Comparison of ENCODE assay signal across 16 cellular contexts in genomic region chr7:156927571-156928405, GRCh38. TPM values are rescaled to one million over a fixed set of nuclear protein-coding genes. Genes with fewer than 3 reads are reported as not detected.
A peak's percentile ranks its signal among the peaks of the same experiment; 100 is the strongest.
DNase-seq lines count a peak whose midpoint lies in the region; ATAC-seq and TF ChIP-seq lines count a peak whose summit lies in the region.
"Had no signal": no experiment of that assay in that cellular context is flagged by ENCODE, and none has a peak within 500 bp of the region (broad histone marks: within the 10 kb centered on the region; RNA-seq: fewer than 3 reads in every experiment).

No MANE protein-coding gene starts in this region.

- H3K36me3 ChIP-seq in CD8-positive, alpha-beta T cell (ENCODE audit: insufficient read depth, low read length), result no peaks in the 10 kb centered on the region
- H3K36me3 ChIP-seq: heart left ventricle, prostate gland had no signal

- peak overlapping the region; percentile 23 for H3K27ac Mint-ChIP-seq in CD8-positive, alpha-beta T cell
- H3K27ac Mint-ChIP-seq: T-helper 2 cell treated with Interferon-gamma antibody and Interleukin-4, amounts not matched to agents 5 μg/mL and 100 μg/mL, for 36 hours had no signal

- no peak overlapping the region for H3K4me3 Mint-ChIP-seq in CD8-positive, alpha-beta T cell
- H3K4me3 Mint-ChIP-seq: T-helper 2 cell treated with Interferon-gamma antibody and Interleukin-4, amounts not matched to agents 5 μg/mL and 100 μg/mL, for 36 hours had no signal

- H3K27me3 Mint-ChIP-seq in CD8-positive, alpha-beta T cell (ENCODE audit: low read depth), result peaks cover 4% of the 10 kb centered on the region

- no peaks in the 10 kb centered on the region for H3K9me3 ChIP-seq in CD8-positive, alpha-beta T cell (ENCODE audit: low read length)
- H3K9me3 ChIP-seq: heart left ventricle, prostate gland had no signal

- intact Hi-C loops in CD8-positive, alpha-beta T cell (cut with DNase I, micrococcal nuclease), result no loop called here

- no peaks in the 10 kb centered on the region for H3K36me3 Mint-ChIP-seq in CD8-positive, alpha-beta T cell

- H3K27me3 ChIP-seq in CD8-positive, alpha-beta T cell (ENCODE audit: insufficient read depth, low read length), result no peaks in the 10 kb centered on the region
- H3K27me3 ChIP-seq: heart left ventricle had no signal

- CTCF ChIA-PET in CD8-positive, alpha-beta T cell (lab: Charles Lee), result no interaction called here

- ATAC-seq in CD8-positive, alpha-beta T cell, result no peak
- no peak for ATAC-seq in HG03457 (IDR thresholded peaks at IDR 0.05; ENCODE audit: unreplicated experiment)
- ATAC-seq: heart left ventricle had no signal

- peaks cover 33% of the 10 kb centered on the region for H3K4me1 Mint-ChIP-seq in CD8-positive, alpha-beta T cell (ENCODE audit: low read depth)

- H3K4me1 ChIP-seq in CD8-positive, alpha-beta T cell (ENCODE audit: insufficient read depth, low read length), result peaks cover 17% of the 10 kb centered on the region
- H3K4me1 ChIP-seq: heart left ventricle, prostate gland had no signal

- POLR2A ChIA-PET in CD8-positive, alpha-beta T cell (lab: Charles Lee), result no interaction called here

- TF ChIP-seq CTCF in CD8-positive, alpha-beta T cell (IDR thresholded peaks at IDR 0.05), result no peak
- no peak for TF ChIP-seq CTCF in GM10266 (IDR thresholded peaks at IDR 0.05; ENCODE audit: control insufficient read depth, insufficient read depth, low read depth, missing control alignments)

- H3K27ac ChIP-seq in CD8-positive, alpha-beta T cell (ENCODE audit: low read depth, low read length), result no peak overlapping the region
- H3K27ac ChIP-seq: heart left ventricle, prostate gland had no signal

- DNase-seq in CD8-positive, alpha-beta T cell, result no peak
- DNase-seq in NCI-H1105 (lab: John Stamatoyannopoulos, UW) (peak; percentile 67), SHP77 treated with DMSO at 0.1 percent for 48 hours (lab: John Stamatoyannopoulos, UW) (peak; percentile 29), left kidney (ENCODE audit: low read depth, low spot score) (peak; percentile 17), germinal center (ENCODE audit: low spot score) (no peak), GM10266 (ENCODE audit: extremely low spot score) (no peak), retina (no peak)
- DNase-seq: activated CD4-positive, alpha-beta T cell treated with anti-CD3 and anti-CD28 coated beads for 48 hours; activated T-cell treated with anti-CD3 and anti-CD28 coated beads, Interleukin-2, amount 50 U/mL, for 1 hour; AML-193; caudate nucleus; MV-4-11 had no signal

- no peak overlapping the region for H3K4me3 ChIP-seq in CD8-positive, alpha-beta T cell (ENCODE audit: low read depth, low read length)
- H3K4me3 ChIP-seq: heart left ventricle, prostate gland had no signal

- peaks cover 2% of the 10 kb centered on the region for H3K9me3 Mint-ChIP-seq in CD8-positive, alpha-beta T cell
- H3K9me3 Mint-ChIP-seq: T-helper 2 cell treated with Interferon-gamma antibody and Interleukin-4, amounts not matched to agents 5 μg/mL and 100 μg/mL, for 36 hours had no signal

RNA-seq across cellular contexts. Expression of gene NOM1, which starts 21.7 kb away (rescaled TPM):
- 10 to 100 TPM; 35.2 to 50.9 TPM for total RNA-seq in CD8-positive, alpha-beta T cell

RNA-seq across cellular contexts. Expression of gene LMBR1, which starts 34.8 kb away (rescaled TPM):
- total RNA-seq in CD8-positive, alpha-beta T cell, result 10 to 100 TPM; 69.1 to 74.0 TPM

Comparison
In these comparisons a context has a peak if more than half of its experiments do, and no peak if none do; other contexts are left out.
1. DNase-seq: peak in NCI-H1105 (single experiment), SHP77 treated with DMSO at 0.1 percent for 48 hours (single experiment) and left kidney (single experiment); none in CD8-positive, alpha-beta T cell (0 of 7), germinal center (single experiment), GM10266 (single experiment) and retina (single experiment).